Comparison of ENCODE assay signal across 29 cellular contexts in the genomic region with DNA sequence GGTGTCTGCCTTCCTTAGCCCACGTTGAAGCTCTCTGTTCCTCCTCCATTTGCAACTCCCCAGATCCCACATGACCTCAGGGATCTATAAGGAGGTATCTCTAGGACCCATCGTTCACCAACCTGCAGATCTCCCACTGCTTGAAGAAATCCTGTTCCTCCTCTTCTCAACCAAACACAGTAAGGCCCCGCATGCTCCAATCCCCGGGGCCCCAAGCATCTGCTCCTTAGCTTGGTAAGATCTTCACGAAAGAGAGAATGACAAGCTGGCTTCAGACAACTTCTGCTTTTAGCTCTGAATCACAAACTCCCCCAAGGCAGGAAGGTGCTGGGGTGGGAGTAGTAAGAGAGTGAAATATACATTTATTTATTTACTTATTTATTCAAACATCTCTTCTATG. TPM values are rescaled to one million over a fixed set of nuclear protein-coding genes. Genes with fewer than 3 reads are reported as not detected.
DNase-seq lines count a peak whose midpoint lies in the region; ATAC-seq and TF ChIP-seq lines count a peak whose summit lies in the region.
"Had no signal": no experiment of that assay in that cellular context is flagged by ENCODE, and none has a peak within 500 bp of the region (broad histone marks: within the 10 kb centered on the region; RNA-seq: fewer than 3 reads in every experiment).

No MANE protein-coding gene starts in this region.

- H3K4me1 Mint-ChIP-seq in stimulated activated memory B cell treated with anti-CD40 and anti-IgM and Interleukin-4, amounts not matched to agents 10 μg/mL and 1 μg/mL and 100 μg/mL, for 72 hours = no peaks in the 10 kb centered on the region

- H3K27ac ChIP-seq in hepatocyte = no peak overlapping the region
- H3K27ac ChIP-seq: PC-9, right atrium auricular region, testis had no signal

- H3K36me3 Mint-ChIP-seq in stimulated activated memory B cell treated with anti-CD40 and anti-IgM and Interleukin-4, amounts not matched to agents 10 μg/mL and 1 μg/mL and 100 μg/mL, for 72 hours = no peaks in the 10 kb centered on the region
- H3K36me3 Mint-ChIP-seq: activated naive CD8-positive, alpha-beta T cell treated with anti-CD3 and anti-CD28 coated beads, Interleukin-2, amount 10 ng/mL, durations not matched to agents 7 days and 5 days; CD4-positive, alpha-beta memory T cell had no signal

- no peaks in the 10 kb centered on the region for H3K9me3 ChIP-seq in hepatocyte (ENCODE audit: low read depth)
- H3K9me3 ChIP-seq: right atrium auricular region, testis had no signal

- WGBS in hepatocyte (ENCODE audit: low lambda C conversion rate, missing lambda C conversion rate) = 73% methylated on average over 5 of the region's 5 CpGs

- peaks cover 8% of the 10 kb centered on the region for H3K27me3 Mint-ChIP-seq in stimulated activated memory B cell treated with anti-CD40 and anti-IgM and Interleukin-4, amounts not matched to agents 10 μg/mL and 1 μg/mL and 100 μg/mL, for 72 hours
- H3K27me3 Mint-ChIP-seq: activated T-cell treated with anti-CD3 and anti-CD28 coated beads, Interleukin-2, amount 50 U/mL, for 24 hours; stimulated activated naive CD8-positive, alpha-beta T cell treated with anti-CD3 and anti-CD28 coated beads, Interleukin-15, Interleukin-2, amounts not matched to agents 100 ng/mL and 50 ng/mL, for 24 hours had no signal

- H3K4me3 Mint-ChIP-seq in stimulated activated memory B cell treated with anti-CD40 and anti-IgM and Interleukin-4, amounts not matched to agents 10 μg/mL and 1 μg/mL and 100 μg/mL, for 72 hours = no peak overlapping the region
- H3K4me3 Mint-ChIP-seq: activated B cell treated with CpG ODN at 0.5 μM for 24 hours; activated CD4-positive, alpha-beta T cell treated with anti-CD3 and anti-CD28 coated beads, Interleukin-2, amount 10 ng/mL, durations not matched to agents 7 days and 5 days; activated naive CD8-positive, alpha-beta T cell treated with anti-CD3 and anti-CD28 coated beads, Interleukin-2, amount 10 ng/mL, durations not matched to agents 7 days and 5 days; activated T-cell treated with anti-CD3 and anti-CD28 coated beads, Interleukin-2, amount 50 U/mL, for 24 hours; CD4-positive, alpha-beta memory T cell; immature natural killer cell; stimulated activated naive CD8-positive, alpha-beta T cell treated with anti-CD3 and anti-CD28 coated beads, Interleukin-15, Interleukin-2, amounts not matched to agents 100 ng/mL and 50 ng/mL, for 24 hours had no signal

- no peak overlapping the region for H3K4me3 ChIP-seq in hepatocyte
- H3K4me3 ChIP-seq: PC-9, right atrium auricular region, testis had no signal

- DNase-seq in activated CD8-positive, alpha-beta memory T cell treated with anti-CD3 and anti-CD28 coated beads for 24 hours = peak; percentile 37
- DNase-seq in activated CD8-positive, alpha-beta memory T cell treated with anti-CD3 and anti-CD28 coated beads, Interleukin-2, amount 50 U/mL, for 4 hours = no peak
- DNase-seq in MV-4-11 (lab: John Stamatoyannopoulos, UW) = peak; percentile 94
- peak; percentile 8 for DNase-seq in SIG-M5 (lab: John Stamatoyannopoulos, UW)
- DNase-seq in hepatocyte (ENCODE audit: low spot score) = no peak
- DNase-seq: 8988T; activated B cell treated with CpG ODN at 0.5 μM for 24 hours; activated CD4-positive, alpha-beta T cell treated with anti-CD3 and anti-CD28 coated beads, Interleukin-2, amount 10 ng/mL, durations not matched to agents 7 days and 5 days; activated effector memory CD4-positive, alpha-beta T cell treated with anti-CD3 and anti-CD28 coated beads, Interleukin-2, amount 50 U/mL, for 16 hours; activated naive CD8-positive, alpha-beta T cell treated with anti-CD3 and anti-CD28 coated beads, Interleukin-2, amount 10 ng/mL, durations not matched to agents 7 days and 5 days; activated T-cell treated with anti-CD3 and anti-CD28 coated beads, Interleukin-2, amount 50 U/mL, for 24 hours; aorta; CD4-positive, alpha-beta memory T cell; DND-41; effector CD4-positive, alpha-beta T cell; immature natural killer cell; left colon; NCI-H1048; NCI-H1694; NCI-H748 treated with DMSO at 0.1 percent for 48 hours; PC-9; small intestine; testis had no signal

- H3K4me2 ChIP-seq in hepatocyte = no peak overlapping the region
- H3K4me2 ChIP-seq: PC-9 had no signal

- no peaks in the 10 kb centered on the region for H3K27me3 ChIP-seq in hepatocyte
- H3K27me3 ChIP-seq: right atrium auricular region, testis had no signal

- H2AFZ ChIP-seq in hepatocyte = no peak overlapping the region
- H2AFZ ChIP-seq: PC-9 had no signal

- peak; percentile 49 for ATAC-seq in stimulated activated memory B cell treated with anti-CD40 and anti-IgM and Interleukin-4, amounts not matched to agents 10 μg/mL and 1 μg/mL and 100 μg/mL, for 72 hours
- ATAC-seq in HG03039 (IDR thresholded peaks at IDR 0.05; ENCODE audit: unreplicated experiment) (no peak), HG02973 (IDR thresholded peaks at IDR 0.05; ENCODE audit: unreplicated experiment) (no peak)
- ATAC-seq: left colon, Right ventricle myocardium inferior had no signal

- no peaks in the 10 kb centered on the region for H4K20me1 ChIP-seq in hepatocyte (ENCODE audit: insufficient read depth, poor library complexity, severe bottlenecking)

- H3K79me2 ChIP-seq in hepatocyte = no peaks in the 10 kb centered on the region

- no peak for TF ChIP-seq CTCF in hepatocyte (IDR thresholded peaks at IDR 0.05; ENCODE audit: poor library complexity)

- H3K36me3 ChIP-seq in hepatocyte (replicated peaks; ENCODE audit: insufficient read depth, low read depth) = no peaks in the 10 kb centered on the region
- H3K36me3 ChIP-seq: right atrium auricular region had no signal

- H3K27ac Mint-ChIP-seq in stimulated activated memory B cell treated with anti-CD40 and anti-IgM and Interleukin-4, amounts not matched to agents 10 μg/mL and 1 μg/mL and 100 μg/mL, for 72 hours = no peak overlapping the region
- H3K27ac Mint-ChIP-seq: activated B cell treated with CpG ODN at 0.5 μM for 24 hours; activated CD4-positive, alpha-beta T cell treated with anti-CD3 and anti-CD28 coated beads, Interleukin-2, amount 10 ng/mL, durations not matched to agents 7 days and 5 days; activated naive CD8-positive, alpha-beta T cell treated with anti-CD3 and anti-CD28 coated beads, Interleukin-2, amount 10 ng/mL, durations not matched to agents 7 days and 5 days; activated T-cell treated with anti-CD3 and anti-CD28 coated beads, Interleukin-2, amount 50 U/mL, for 24 hours; stimulated activated naive CD8-positive, alpha-beta T cell treated with anti-CD3 and anti-CD28 coated beads, Interleukin-15, Interleukin-2, amounts not matched to agents 100 ng/mL and 50 ng/mL, for 24 hours had no signal

- no peaks in the 10 kb centered on the region for H3K4me1 ChIP-seq in hepatocyte (ENCODE audit: insufficient read depth)
- H3K4me1 ChIP-seq: testis had no signal

- no peaks in the 10 kb centered on the region for H3K9me3 Mint-ChIP-seq in stimulated activated memory B cell treated with anti-CD40 and anti-IgM and Interleukin-4, amounts not matched to agents 10 μg/mL and 1 μg/mL and 100 μg/mL, for 72 hours
- H3K9me3 Mint-ChIP-seq: activated B cell treated with CpG ODN at 0.5 μM for 24 hours; activated CD4-positive, alpha-beta T cell treated with anti-CD3 and anti-CD28 coated beads, Interleukin-2, amount 10 ng/mL, durations not matched to agents 7 days and 5 days; activated naive CD8-positive, alpha-beta T cell treated with anti-CD3 and anti-CD28 coated beads, Interleukin-2, amount 10 ng/mL, durations not matched to agents 7 days and 5 days; activated T-cell treated with anti-CD3 and anti-CD28 coated beads, Interleukin-2, amount 50 U/mL, for 24 hours; CD4-positive, alpha-beta memory T cell; stimulated activated naive CD8-positive, alpha-beta T cell treated with anti-CD3 and anti-CD28 coated beads, Interleukin-15, Interleukin-2, amounts not matched to agents 100 ng/mL and 50 ng/mL, for 24 hours had no signal

- H3K9me2 ChIP-seq in hepatocyte (replicated peaks; ENCODE audit: insufficient read depth) = no peaks in the 10 kb centered on the region

RNA-seq across cellular contexts. Expression of a gene that starts 33.0 kb away (rescaled TPM):
- total RNA-seq in hepatocyte = 16.5 and 20.0 TPM in 2 replicates
- polyA plus RNA-seq in hepatocyte = 11.7 and 19.8 TPM in 2 replicates

RNA-seq across cellular contexts. Expression of a gene that starts 51.3 kb away (rescaled TPM):
- total RNA-seq in hepatocyte = 0.08 and 0.23 TPM in 2 replicates
- polyA plus RNA-seq in hepatocyte = 0.27 TPM in 1 of 2 replicates, not detected in the other
- total RNA-seq: activated B cell treated with CpG ODN at 0.5 μM for 24 hours; activated CD4-positive, alpha-beta T cell treated with anti-CD3 and anti-CD28 coated beads, Interleukin-2, amount 10 ng/mL, durations not matched to agents 7 days and 5 days; activated naive CD8-positive, alpha-beta T cell treated with anti-CD3 and anti-CD28 coated beads, Interleukin-2, amount 10 ng/mL, durations not matched to agents 7 days and 5 days; CD4-positive, alpha-beta memory T cell had no signal
- polyA plus RNA-seq: CD4-positive, alpha-beta memory T cell; immature natural killer cell had no signal

Comparison
In these comparisons a context has a peak if more than half of its experiments do, and no peak if none do; other contexts are left out.
1. DNase-seq: peak in activated CD8-positive, alpha-beta memory T cell treated with anti-CD3 and anti-CD28 coated beads for 24 hours (single experiment), MV-4-11 (single experiment) and SIG-M5 (single experiment); none in activated CD8-positive, alpha-beta memory T cell treated with anti-CD3 and anti-CD28 coated beads, Interleukin-2, amount 50 U/mL, for 4 hours (single experiment) and hepatocyte (single experiment).